Comparison of ENCODE assay signal across 9 cellular contexts in genomic region chr11:66082936-66083698, GRCh38. TPM values are rescaled to one million over a fixed set of nuclear protein-coding genes. Genes with fewer than 3 reads are reported as not detected.
DNase-seq lines count a peak whose midpoint lies in the region; ATAC-seq and TF ChIP-seq lines count a peak whose summit lies in the region.
"Had no signal": no experiment of that assay in that cellular context is flagged by ENCODE, and none has a peak within 500 bp of the region (broad histone marks: within the 10 kb centered on the region; RNA-seq: fewer than 3 reads in every experiment).

No MANE protein-coding gene starts in this region.

- peaks cover 6% of the 10 kb centered on the region for H4K20me1 ChIP-seq in neural progenitor cell (ENCODE audit: low read depth)

- peaks cover 11% of the 10 kb centered on the region for H3K36me3 Mint-ChIP-seq in activated CD8-positive, alpha-beta memory T cell treated with anti-CD3 and anti-CD28 coated beads, Interleukin-2, amount 10 ng/mL, durations not matched to agents 7 days and 5 days
- H3K36me3 Mint-ChIP-seq in endodermal cell (ENCODE audit: low read depth) (peaks cover 4% of the 10 kb centered on the region), neural progenitor cell (no peaks in the 10 kb centered on the region)
- H3K36me3 Mint-ChIP-seq in stimulated activated naive B cell treated with anti-CD40 and anti-IgM and Interleukin-4, amounts not matched to agents 10 μg/mL and 1 μg/mL and 100 μg/mL, for 72 hours: peaks cover 6 to 16% of the 10 kb centered on the region in 2 donors

- no peak overlapping the region for H3K4me3 Mint-ChIP-seq in activated CD8-positive, alpha-beta memory T cell treated with anti-CD3 and anti-CD28 coated beads, Interleukin-2, amount 10 ng/mL, durations not matched to agents 7 days and 5 days
- H3K4me3 Mint-ChIP-seq in endodermal cell: no peak overlapping the region
- H3K4me3 Mint-ChIP-seq in stimulated activated naive B cell treated with anti-CD40 and anti-IgM and Interleukin-4, amounts not matched to agents 10 μg/mL and 1 μg/mL and 100 μg/mL, for 72 hours: no peak overlapping the region
- no peak overlapping the region for H3K4me3 Mint-ChIP-seq in neural progenitor cell

- H3K36me3 ChIP-seq in endodermal cell (ENCODE audit: control insufficient read depth, insufficient read depth, low read length) (peaks cover 14% of the 10 kb centered on the region), neural progenitor cell (no peaks in the 10 kb centered on the region)
- H3K36me3 ChIP-seq: lower lobe of right lung had no signal

- peaks cover 52% of the 10 kb centered on the region for H3K4me1 Mint-ChIP-seq in activated CD8-positive, alpha-beta memory T cell treated with anti-CD3 and anti-CD28 coated beads, Interleukin-2, amount 10 ng/mL, durations not matched to agents 7 days and 5 days
- H3K4me1 Mint-ChIP-seq in endodermal cell (peaks cover 52% of the 10 kb centered on the region), neural progenitor cell (peaks cover 15% of the 10 kb centered on the region)
- peaks cover 47 to 87% of the 10 kb centered on the region in 2 donors for H3K4me1 Mint-ChIP-seq in stimulated activated naive B cell treated with anti-CD40 and anti-IgM and Interleukin-4, amounts not matched to agents 10 μg/mL and 1 μg/mL and 100 μg/mL, for 72 hours

- TF ChIP-seq CTCF in endodermal cell (conservative IDR thresholded peaks at IDR 0.05) (no peak), neural progenitor cell (IDR thresholded peaks at IDR 0.05) (no peak)

- H3K9me3 ChIP-seq in endodermal cell (ENCODE audit: control insufficient read depth, low read length) (no peaks in the 10 kb centered on the region), neural progenitor cell (ENCODE audit: low read depth) (no peaks in the 10 kb centered on the region)
- H3K9me3 ChIP-seq: lower lobe of right lung had no signal

- H3K9ac ChIP-seq in endodermal cell (ENCODE audit: extremely low read depth, low read length, poor library complexity, severe bottlenecking) (no peak overlapping the region), neural progenitor cell (no peak overlapping the region)

- H3K79me2 ChIP-seq in neural progenitor cell (ENCODE audit: low read depth): no peaks in the 10 kb centered on the region

- DNase-seq in activated CD8-positive, alpha-beta memory T cell treated with anti-CD3 and anti-CD28 coated beads, Interleukin-2, amount 10 ng/mL, durations not matched to agents 7 days and 5 days: no peak
- no peak for DNase-seq in activated CD8-positive, alpha-beta memory T cell treated with anti-CD3 and anti-CD28 coated beads, Interleukin-2, amount 50 U/mL, for 48 hours
- DNase-seq in NCI-H82 (lab: John Stamatoyannopoulos, UW) (peak; percentile 91), endodermal cell (no peak), CD1c-positive myeloid dendritic cell (ENCODE audit: extremely low spot score) (no peak), neural progenitor cell (ENCODE audit: low spot score) (no peak)
- DNase-seq in stimulated activated naive B cell treated with anti-CD40 and anti-IgM and Interleukin-4, amounts not matched to agents 10 μg/mL and 1 μg/mL and 100 μg/mL, for 72 hours: no peak
- DNase-seq in effector CD4-positive, alpha-beta T cell: no peak
- DNase-seq: lower lobe of right lung had no signal

- CTCF ChIA-PET in activated CD8-positive, alpha-beta memory T cell treated with anti-CD3 and anti-CD28 coated beads, Interleukin-2, amount 10 ng/mL, durations not matched to agents 7 days and 5 days (lab: Charles Lee): interaction anchor here (0.7 to 1.1 kb wide), 2 partner anchors 10 to 53 kb away, joined by 4 read pairs; no protein-coding TSS in a partner anchor

- ATAC-seq in activated CD8-positive, alpha-beta memory T cell treated with anti-CD3 and anti-CD28 coated beads, Interleukin-2, amount 10 ng/mL, durations not matched to agents 7 days and 5 days: no peak
- no peak for ATAC-seq in stimulated activated naive B cell treated with anti-CD40 and anti-IgM and Interleukin-4, amounts not matched to agents 10 μg/mL and 1 μg/mL and 100 μg/mL, for 72 hours (replicated peaks)
- ATAC-seq: lower lobe of right lung had no signal

- H3K9me3 Mint-ChIP-seq in activated CD8-positive, alpha-beta memory T cell treated with anti-CD3 and anti-CD28 coated beads, Interleukin-2, amount 10 ng/mL, durations not matched to agents 7 days and 5 days (ENCODE audit: low read depth): no peaks in the 10 kb centered on the region
- H3K9me3 Mint-ChIP-seq in endodermal cell (no peaks in the 10 kb centered on the region), neural progenitor cell (no peaks in the 10 kb centered on the region)
- H3K9me3 Mint-ChIP-seq in stimulated activated naive B cell treated with anti-CD40 and anti-IgM and Interleukin-4, amounts not matched to agents 10 μg/mL and 1 μg/mL and 100 μg/mL, for 72 hours: no peaks in the 10 kb centered on the region

- H3K27me3 Mint-ChIP-seq in activated CD8-positive, alpha-beta memory T cell treated with anti-CD3 and anti-CD28 coated beads, Interleukin-2, amount 10 ng/mL, durations not matched to agents 7 days and 5 days: no peaks in the 10 kb centered on the region
- H3K27me3 Mint-ChIP-seq in endodermal cell (ENCODE audit: insufficient read depth) (no peaks in the 10 kb centered on the region), neural progenitor cell (ENCODE audit: insufficient read depth, low read depth) (no peaks in the 10 kb centered on the region)
- H3K27me3 Mint-ChIP-seq in stimulated activated naive B cell treated with anti-CD40 and anti-IgM and Interleukin-4, amounts not matched to agents 10 μg/mL and 1 μg/mL and 100 μg/mL, for 72 hours: no peaks in the 10 kb centered on the region

- H3K4me1 ChIP-seq in endodermal cell (ENCODE audit: control insufficient read depth, insufficient read depth, low read length): no peaks in the 10 kb centered on the region
- no peaks in the 10 kb centered on the region for H3K4me1 ChIP-seq in neural progenitor cell

- 99 to 100% methylated on average over 2 to 4 of the region's 4 CpGs for WGBS in endodermal cell (ENCODE audit: insufficient coverage in 1 of 2, insufficient read length in 1 of 2), 2 experiments

- H3K4me3 ChIP-seq in endodermal cell (ENCODE audit: low read length): peak overlapping the region; percentile 41
- no peak overlapping the region for H3K4me3 ChIP-seq in neural progenitor cell
- H3K4me3 ChIP-seq: lower lobe of right lung had no signal

- H3K27me3 ChIP-seq in endodermal cell (ENCODE audit: control insufficient read depth, insufficient read depth, low read length, poor library complexity, severe bottlenecking): no peaks in the 10 kb centered on the region
- no peaks in the 10 kb centered on the region for H3K27me3 ChIP-seq in neural progenitor cell

- H2AFZ ChIP-seq in neural progenitor cell (replicated peaks): no peak overlapping the region

- H3F3A ChIP-seq in neural progenitor cell (ENCODE audit: low read depth): no peaks in the 10 kb centered on the region

- H3K27ac Mint-ChIP-seq in activated CD8-positive, alpha-beta memory T cell treated with anti-CD3 and anti-CD28 coated beads, Interleukin-2, amount 10 ng/mL, durations not matched to agents 7 days and 5 days: peak overlapping the region; percentile 14
- H3K27ac Mint-ChIP-seq in endodermal cell: no peak overlapping the region
- H3K27ac Mint-ChIP-seq in stimulated activated naive B cell treated with anti-CD40 and anti-IgM and Interleukin-4, amounts not matched to agents 10 μg/mL and 1 μg/mL and 100 μg/mL, for 72 hours: peak overlapping the region; percentile 15
- H3K27ac Mint-ChIP-seq in neural progenitor cell: no peak overlapping the region

- no peak overlapping the region for H3K4me2 ChIP-seq in neural progenitor cell

- no peak overlapping the region for H3K27ac ChIP-seq in endodermal cell (ENCODE audit: low read depth, low read length)
- H3K27ac ChIP-seq in neural progenitor cell: no peak overlapping the region

RNA-seq across cellular contexts. Expression of gene PACS1, which starts 13.0 kb away (rescaled TPM):
- 100 to 1,000 TPM in 1 of 2 experiments, 10 to 100 TPM in 1; 96.6 to 104 TPM for total RNA-seq in activated CD8-positive, alpha-beta memory T cell treated with anti-CD3 and anti-CD28 coated beads, Interleukin-2, amount 10 ng/mL, durations not matched to agents 7 days and 5 days
- 10 to 100 TPM; 67.0 to 67.1 TPM for total RNA-seq in endodermal cell
- 33.7 TPM for polyA plus RNA-seq in endodermal cell (2013, experiment 1 of 2)
- 31.8 TPM for polyA plus RNA-seq in endodermal cell (2013, experiment 2 of 2)
- total RNA-seq in neural progenitor cell (ENCODE audit: low replicate concordance): 13.4 and 15.2 TPM in 2 replicates

RNA-seq across cellular contexts. Expression of gene SF3B2, which starts 31.0 kb away (rescaled TPM):
- total RNA-seq in activated CD8-positive, alpha-beta memory T cell treated with anti-CD3 and anti-CD28 coated beads, Interleukin-2, amount 10 ng/mL, durations not matched to agents 7 days and 5 days: 100 to 1,000 TPM; 256 to 281 TPM
- total RNA-seq in endodermal cell (100 to 1,000 TPM; 209 to 254 TPM), neural progenitor cell (ENCODE audit: low replicate concordance) (177 and 198 TPM in 2 replicates)
- 205 TPM for polyA plus RNA-seq in endodermal cell (2013, experiment 1 of 2)
- polyA plus RNA-seq in endodermal cell (2013, experiment 2 of 2): 190 TPM

RNA-seq across cellular contexts. Expression of gene GAL3ST3, which starts 34.2 kb away (rescaled TPM):
- not detected for total RNA-seq in activated CD8-positive, alpha-beta memory T cell treated with anti-CD3 and anti-CD28 coated beads, Interleukin-2, amount 10 ng/mL, durations not matched to agents 7 days and 5 days
- total RNA-seq in endodermal cell (10 to 100 TPM in 1 of 2 donors, 1 to 10 TPM in 1; 7.4 to 11.2 TPM), neural progenitor cell (ENCODE audit: low replicate concordance) (8.5 and 35.9 TPM in 2 replicates)
- polyA plus RNA-seq in endodermal cell (2013, experiment 1 of 2): 10.6 TPM
- polyA plus RNA-seq in endodermal cell (2013, experiment 2 of 2): 8.9 TPM
- total RNA-seq: lower lobe of right lung had no signal

RNA-seq across cellular contexts. Expression of gene CATSPER1, which starts 56.8 kb away (rescaled TPM):
- total RNA-seq in activated CD8-positive, alpha-beta memory T cell treated with anti-CD3 and anti-CD28 coated beads, Interleukin-2, amount 10 ng/mL, durations not matched to agents 7 days and 5 days: under 1 TPM in 1 of 2 experiments, not detected in 1; 0.54 TPM
- not detected for total RNA-seq in endodermal cell
- polyA plus RNA-seq in endodermal cell (2013, experiment 1 of 2): not detected
- not detected for polyA plus RNA-seq in endodermal cell (2013, experiment 2 of 2)
- not detected in 2 replicates for total RNA-seq in neural progenitor cell (ENCODE audit: low replicate concordance)

Comparison
In these comparisons a context has a peak if more than half of its experiments do, and no peak if none do; other contexts are left out.
1. H3K27ac Mint-ChIP-seq: peak in activated CD8-positive, alpha-beta memory T cell treated with anti-CD3 and anti-CD28 coated beads, Interleukin-2, amount 10 ng/mL, durations not matched to agents 7 days and 5 days (single experiment) and stimulated activated naive B cell treated with anti-CD40 and anti-IgM and Interleukin-4, amounts not matched to agents 10 μg/mL and 1 μg/mL and 100 μg/mL, for 72 hours (single experiment); none in endodermal cell (single experiment) and neural progenitor cell (single experiment).